In the genomic region with DNA sequence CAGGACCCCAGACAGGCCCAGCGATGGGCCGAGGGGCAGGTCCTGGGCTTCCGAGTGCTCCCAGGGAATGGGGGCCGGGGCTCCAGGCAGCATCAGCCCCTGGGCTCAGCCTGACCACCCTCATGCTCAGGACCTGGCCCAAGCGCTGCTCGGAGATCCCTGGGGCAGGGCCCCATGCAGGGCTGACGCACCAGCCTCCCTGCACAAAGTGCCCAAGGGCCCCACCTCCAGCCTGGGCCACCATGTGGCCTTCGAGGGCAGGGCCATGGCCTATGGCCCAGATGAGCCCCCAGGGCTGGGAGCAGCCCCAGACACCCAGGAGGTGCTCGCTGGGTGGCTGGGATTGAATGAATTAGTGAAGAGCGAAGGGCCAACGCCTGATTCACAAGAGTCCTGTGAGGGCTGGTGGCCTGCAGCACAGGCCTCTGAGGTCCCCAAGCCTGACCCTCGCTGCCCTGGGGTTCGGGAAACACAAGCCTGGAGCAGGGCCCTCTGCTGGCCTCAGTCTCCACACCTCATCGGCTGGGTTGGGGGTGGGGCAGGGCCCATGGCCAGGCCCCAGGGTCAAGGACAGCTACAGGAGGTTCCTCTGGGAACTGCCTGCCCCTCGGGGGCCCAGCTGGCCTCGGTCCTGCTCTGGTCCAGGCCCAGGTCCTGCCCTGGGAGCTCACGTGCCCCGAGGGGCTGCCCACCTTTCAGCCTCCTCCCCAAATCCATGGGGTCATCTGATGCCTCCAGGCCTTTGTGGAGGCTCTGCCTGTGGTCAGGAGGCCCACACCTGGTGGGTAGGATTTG, we compare ENCODE assay signal across 1 cellular context.
TF ChIP-seq lines count a peak whose summit lies in the region.

No MANE protein-coding gene starts in this region.

TF ChIP-seq in HepG2, 621 proteins besides CTCF, POLR2A, EP300 and RAD21 (continued from another document and continues in another):
- TF ChIP-seq, protein P1, sequence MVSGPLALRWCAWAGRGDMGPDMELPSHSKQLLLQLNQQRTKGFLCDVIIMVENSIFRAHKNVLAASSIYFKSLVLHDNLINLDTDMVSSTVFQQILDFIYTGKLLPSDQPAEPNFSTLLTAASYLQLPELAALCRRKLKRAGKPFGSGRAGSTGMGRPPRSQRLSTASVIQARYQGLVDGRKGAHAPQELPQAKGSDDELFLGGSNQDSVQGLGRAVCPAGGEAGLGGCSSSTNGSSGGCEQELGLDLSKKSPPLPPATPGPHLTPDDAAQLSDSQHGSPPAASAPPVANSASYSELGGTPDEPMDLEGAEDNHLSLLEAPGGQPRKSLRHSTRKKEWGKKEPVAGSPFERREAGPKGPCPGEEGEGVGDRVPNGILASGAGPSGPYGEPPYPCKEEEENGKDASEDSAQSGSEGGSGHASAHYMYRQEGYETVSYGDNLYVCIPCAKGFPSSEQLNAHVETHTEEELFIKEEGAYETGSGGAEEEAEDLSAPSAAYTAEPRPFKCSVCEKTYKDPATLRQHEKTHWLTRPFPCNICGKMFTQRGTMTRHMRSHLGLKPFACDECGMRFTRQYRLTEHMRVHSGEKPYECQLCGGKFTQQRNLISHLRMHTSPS (CRISPR knock-in tag; IDR thresholded peaks at IDR 0.05; ENCODE audit: low read depth): peak; percentile 80
- TF ChIP-seq MIER2 (CRISPR knock-in tag; IDR thresholded peaks at IDR 0.05) (0 out of 2 replicates have a peak, but pooled peaks have one; percentile 34), ZNF354B (CRISPR knock-in tag; IDR thresholded peaks at IDR 0.05) (no peak), RXRB (CRISPR knock-in tag; IDR thresholded peaks at IDR 0.05; ENCODE audit: borderline replicate concordance) (peak; percentile 93), HMG20A (CRISPR knock-in tag; IDR thresholded peaks at IDR 0.05; ENCODE audit: borderline replicate concordance) (no peak), POGZ (CRISPR knock-in tag; IDR thresholded peaks at IDR 0.05) (peak; percentile 30; the same call in 1 of the 2 replicates), ZNF556 (CRISPR knock-in tag; IDR thresholded peaks at IDR 0.05; ENCODE audit: borderline replicate concordance) (peak; percentile 78; the same call in 1 of the 2 replicates), SKI (IDR thresholded peaks at IDR 0.05; ENCODE audit: partially characterized antibody) (no peak), HMGA1 (CRISPR knock-in tag; conservative IDR thresholded peaks at IDR 0.05) (no peak), TBP (CRISPR knock-in tag; IDR thresholded peaks at IDR 0.05) (0 out of 2 replicates have a peak, but pooled peaks have one; percentile 10), ZNF546 (CRISPR knock-in tag; conservative IDR thresholded peaks at IDR 0.05) (no peak; the same call in 1 of the 2 replicates), POLR2G (IDR thresholded peaks at IDR 0.05; ENCODE audit: low read depth, low read length) (peak; percentile 53; the same call in 1 of the 2 replicates), LCORL (IDR thresholded peaks at IDR 0.05) (no peak), LCORL (CRISPR knock-in tag; IDR thresholded peaks at IDR 0.05) (peak; percentile 98), RARA (CRISPR knock-in tag; IDR thresholded peaks at IDR 0.05) (peak; percentile 95), HMG20B (CRISPR knock-in tag; conservative IDR thresholded peaks at IDR 0.05) (no peak; the same call in 1 of the 2 replicates), SIN3A (IDR thresholded peaks at IDR 0.05; ENCODE audit: borderline replicate concordance, low read depth, low read length) (no peak), DR1 (CRISPR knock-in tag; IDR thresholded peaks at IDR 0.05) (peak; percentile 25; the same call in 1 of the 2 replicates), SMYD3 (CRISPR knock-in tag; IDR thresholded peaks at IDR 0.05) (peak; percentile 76), ASH2L (IDR thresholded peaks at IDR 0.05; ENCODE audit: insufficient read length, low read depth, low read length) (no peak), ZNF337 (CRISPR knock-in tag; IDR thresholded peaks at IDR 0.05; ENCODE audit: borderline replicate concordance, low read depth) (0 out of 2 replicates have a peak, but pooled peaks have one; percentile 74), WIZ (CRISPR knock-in tag; IDR thresholded peaks at IDR 0.05) (no peak), ISX (CRISPR knock-in tag; conservative IDR thresholded peaks at IDR 0.05) (no peak), ZNF460 (CRISPR knock-in tag; IDR thresholded peaks at IDR 0.05; ENCODE audit: borderline replicate concordance) (no peak), ETV5 (CRISPR knock-in tag; IDR thresholded peaks at IDR 0.05; ENCODE audit: borderline replicate concordance) (peak; percentile 33; the same call in 1 of the 2 replicates), ZNF879 (CRISPR knock-in tag; IDR thresholded peaks at IDR 0.05) (no peak; the same call in 1 of the 2 replicates), MBD4 (IDR thresholded peaks at IDR 0.05; ENCODE audit: borderline replicate concordance, low read length) (no peak), HOXA9 (CRISPR knock-in tag; IDR thresholded peaks at IDR 0.05; ENCODE audit: borderline replicate concordance) (no peak), ZNF547 (CRISPR knock-in tag; IDR thresholded peaks at IDR 0.05) (peak; percentile 66), ARID2 (CRISPR knock-in tag; IDR thresholded peaks at IDR 0.05; ENCODE audit: borderline replicate concordance) (peak; percentile 89), ZKSCAN5 (CRISPR knock-in tag; IDR thresholded peaks at IDR 0.05) (no peak), TRIM24 (CRISPR knock-in tag; IDR thresholded peaks at IDR 0.05) (0 out of 2 replicates have a peak, but pooled peaks have one; percentile 4), SP5 (CRISPR knock-in tag; IDR thresholded peaks at IDR 0.05; ENCODE audit: borderline replicate concordance, low read depth) (peak; percentile 96), ZFAT (CRISPR knock-in tag; conservative IDR thresholded peaks at IDR 0.05) (no peak), ZNF296 (CRISPR knock-in tag; conservative IDR thresholded peaks at IDR 0.05) (peak; percentile 98)
- TF ChIP-seq, protein P2, sequence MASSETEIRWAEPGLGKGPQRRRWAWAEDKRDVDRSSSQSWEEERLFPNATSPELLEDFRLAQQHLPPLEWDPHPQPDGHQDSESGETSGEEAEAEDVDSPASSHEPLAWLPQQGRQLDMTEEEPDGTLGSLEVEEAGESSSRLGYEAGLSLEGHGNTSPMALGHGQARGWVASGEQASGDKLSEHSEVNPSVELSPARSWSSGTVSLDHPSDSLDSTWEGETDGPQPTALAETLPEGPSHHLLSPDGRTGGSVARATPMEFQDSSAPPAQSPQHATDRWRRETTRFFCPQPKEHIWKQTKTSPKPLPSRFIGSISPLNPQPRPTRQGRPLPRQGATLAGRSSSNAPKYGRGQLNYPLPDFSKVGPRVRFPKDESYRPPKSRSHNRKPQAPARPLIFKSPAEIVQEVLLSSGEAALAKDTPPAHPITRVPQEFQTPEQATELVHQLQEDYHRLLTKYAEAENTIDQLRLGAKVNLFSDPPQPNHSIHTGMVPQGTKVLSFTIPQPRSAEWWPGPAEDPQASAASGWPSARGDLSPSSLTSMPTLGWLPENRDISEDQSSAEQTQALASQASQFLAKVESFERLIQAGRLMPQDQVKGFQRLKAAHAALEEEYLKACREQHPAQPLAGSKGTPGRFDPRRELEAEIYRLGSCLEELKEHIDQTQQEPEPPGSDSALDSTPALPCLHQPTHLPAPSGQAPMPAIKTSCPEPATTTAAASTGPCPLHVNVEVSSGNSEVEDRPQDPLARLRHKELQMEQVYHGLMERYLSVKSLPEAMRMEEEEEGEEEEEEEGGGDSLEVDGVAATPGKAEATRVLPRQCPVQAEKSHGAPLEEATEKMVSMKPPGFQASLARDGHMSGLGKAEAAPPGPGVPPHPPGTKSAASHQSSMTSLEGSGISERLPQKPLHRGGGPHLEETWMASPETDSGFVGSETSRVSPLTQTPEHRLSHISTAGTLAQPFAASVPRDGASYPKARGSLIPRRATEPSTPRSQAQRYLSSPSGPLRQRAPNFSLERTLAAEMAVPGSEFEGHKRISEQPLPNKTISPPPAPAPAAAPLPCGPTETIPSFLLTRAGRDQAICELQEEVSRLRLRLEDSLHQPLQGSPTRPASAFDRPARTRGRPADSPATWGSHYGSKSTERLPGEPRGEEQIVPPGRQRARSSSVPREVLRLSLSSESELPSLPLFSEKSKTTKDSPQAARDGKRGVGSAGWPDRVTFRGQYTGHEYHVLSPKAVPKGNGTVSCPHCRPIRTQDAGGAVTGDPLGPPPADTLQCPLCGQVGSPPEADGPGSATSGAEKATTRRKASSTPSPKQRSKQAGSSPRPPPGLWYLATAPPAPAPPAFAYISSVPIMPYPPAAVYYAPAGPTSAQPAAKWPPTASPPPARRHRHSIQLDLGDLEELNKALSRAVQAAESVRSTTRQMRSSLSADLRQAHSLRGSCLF (CRISPR knock-in tag; IDR thresholded peaks at IDR 0.05; ENCODE audit: borderline replicate concordance): no peak
- TF ChIP-seq, protein P3, sequence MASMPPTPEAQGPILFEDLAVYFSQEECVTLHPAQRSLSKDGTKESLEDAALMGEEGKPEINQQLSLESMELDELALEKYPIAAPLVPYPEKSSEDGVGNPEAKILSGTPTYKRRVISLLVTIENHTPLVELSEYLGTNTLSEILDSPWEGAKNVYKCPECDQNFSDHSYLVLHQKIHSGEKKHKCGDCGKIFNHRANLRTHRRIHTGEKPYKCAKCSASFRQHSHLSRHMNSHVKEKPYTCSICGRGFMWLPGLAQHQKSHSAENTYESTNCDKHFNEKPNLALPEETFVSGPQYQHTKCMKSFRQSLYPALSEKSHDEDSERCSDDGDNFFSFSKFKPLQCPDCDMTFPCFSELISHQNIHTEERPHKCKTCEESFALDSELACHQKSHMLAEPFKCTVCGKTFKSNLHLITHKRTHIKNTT (CRISPR knock-in tag; IDR thresholded peaks at IDR 0.05): no peak
- TF ChIP-seq, protein P4, sequence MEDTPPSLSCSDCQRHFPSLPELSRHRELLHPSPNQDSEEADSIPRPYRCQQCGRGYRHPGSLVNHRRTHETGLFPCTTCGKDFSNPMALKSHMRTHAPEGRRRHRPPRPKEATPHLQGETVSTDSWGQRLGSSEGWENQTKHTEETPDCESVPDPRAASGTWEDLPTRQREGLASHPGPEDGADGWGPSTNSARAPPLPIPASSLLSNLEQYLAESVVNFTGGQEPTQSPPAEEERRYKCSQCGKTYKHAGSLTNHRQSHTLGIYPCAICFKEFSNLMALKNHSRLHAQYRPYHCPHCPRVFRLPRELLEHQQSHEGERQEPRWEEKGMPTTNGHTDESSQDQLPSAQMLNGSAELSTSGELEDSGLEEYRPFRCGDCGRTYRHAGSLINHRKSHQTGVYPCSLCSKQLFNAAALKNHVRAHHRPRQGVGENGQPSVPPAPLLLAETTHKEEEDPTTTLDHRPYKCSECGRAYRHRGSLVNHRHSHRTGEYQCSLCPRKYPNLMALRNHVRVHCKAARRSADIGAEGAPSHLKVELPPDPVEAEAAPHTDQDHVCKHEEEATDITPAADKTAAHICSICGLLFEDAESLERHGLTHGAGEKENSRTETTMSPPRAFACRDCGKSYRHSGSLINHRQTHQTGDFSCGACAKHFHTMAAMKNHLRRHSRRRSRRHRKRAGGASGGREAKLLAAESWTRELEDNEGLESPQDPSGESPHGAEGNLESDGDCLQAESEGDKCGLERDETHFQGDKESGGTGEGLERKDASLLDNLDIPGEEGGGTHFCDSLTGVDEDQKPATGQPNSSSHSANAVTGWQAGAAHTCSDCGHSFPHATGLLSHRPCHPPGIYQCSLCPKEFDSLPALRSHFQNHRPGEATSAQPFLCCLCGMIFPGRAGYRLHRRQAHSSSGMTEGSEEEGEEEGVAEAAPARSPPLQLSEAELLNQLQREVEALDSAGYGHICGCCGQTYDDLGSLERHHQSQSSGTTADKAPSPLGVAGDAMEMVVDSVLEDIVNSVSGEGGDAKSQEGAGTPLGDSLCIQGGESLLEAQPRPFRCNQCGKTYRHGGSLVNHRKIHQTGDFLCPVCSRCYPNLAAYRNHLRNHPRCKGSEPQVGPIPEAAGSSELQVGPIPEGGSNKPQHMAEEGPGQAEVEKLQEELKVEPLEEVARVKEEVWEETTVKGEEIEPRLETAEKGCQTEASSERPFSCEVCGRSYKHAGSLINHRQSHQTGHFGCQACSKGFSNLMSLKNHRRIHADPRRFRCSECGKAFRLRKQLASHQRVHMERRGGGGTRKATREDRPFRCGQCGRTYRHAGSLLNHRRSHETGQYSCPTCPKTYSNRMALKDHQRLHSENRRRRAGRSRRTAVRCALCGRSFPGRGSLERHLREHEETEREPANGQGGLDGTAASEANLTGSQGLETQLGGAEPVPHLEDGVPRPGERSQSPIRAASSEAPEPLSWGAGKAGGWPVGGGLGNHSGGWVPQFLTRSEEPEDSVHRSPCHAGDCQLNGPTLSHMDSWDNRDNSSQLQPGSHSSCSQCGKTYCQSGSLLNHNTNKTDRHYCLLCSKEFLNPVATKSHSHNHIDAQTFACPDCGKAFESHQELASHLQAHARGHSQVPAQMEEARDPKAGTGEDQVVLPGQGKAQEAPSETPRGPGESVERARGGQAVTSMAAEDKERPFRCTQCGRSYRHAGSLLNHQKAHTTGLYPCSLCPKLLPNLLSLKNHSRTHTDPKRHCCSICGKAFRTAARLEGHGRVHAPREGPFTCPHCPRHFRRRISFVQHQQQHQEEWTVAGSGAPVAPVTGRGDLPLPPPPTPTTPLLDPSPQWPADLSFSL (CRISPR knock-in tag; IDR thresholded peaks at IDR 0.05): no peak
- TF ChIP-seq, protein P5, sequence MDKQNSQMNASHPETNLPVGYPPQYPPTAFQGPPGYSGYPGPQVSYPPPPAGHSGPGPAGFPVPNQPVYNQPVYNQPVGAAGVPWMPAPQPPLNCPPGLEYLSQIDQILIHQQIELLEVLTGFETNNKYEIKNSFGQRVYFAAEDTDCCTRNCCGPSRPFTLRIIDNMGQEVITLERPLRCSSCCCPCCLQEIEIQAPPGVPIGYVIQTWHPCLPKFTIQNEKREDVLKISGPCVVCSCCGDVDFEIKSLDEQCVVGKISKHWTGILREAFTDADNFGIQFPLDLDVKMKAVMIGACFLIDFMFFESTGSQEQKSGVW (CRISPR knock-in tag; IDR thresholded peaks at IDR 0.05; ENCODE audit: borderline replicate concordance): no peak
- TF ChIP-seq, protein P6, sequence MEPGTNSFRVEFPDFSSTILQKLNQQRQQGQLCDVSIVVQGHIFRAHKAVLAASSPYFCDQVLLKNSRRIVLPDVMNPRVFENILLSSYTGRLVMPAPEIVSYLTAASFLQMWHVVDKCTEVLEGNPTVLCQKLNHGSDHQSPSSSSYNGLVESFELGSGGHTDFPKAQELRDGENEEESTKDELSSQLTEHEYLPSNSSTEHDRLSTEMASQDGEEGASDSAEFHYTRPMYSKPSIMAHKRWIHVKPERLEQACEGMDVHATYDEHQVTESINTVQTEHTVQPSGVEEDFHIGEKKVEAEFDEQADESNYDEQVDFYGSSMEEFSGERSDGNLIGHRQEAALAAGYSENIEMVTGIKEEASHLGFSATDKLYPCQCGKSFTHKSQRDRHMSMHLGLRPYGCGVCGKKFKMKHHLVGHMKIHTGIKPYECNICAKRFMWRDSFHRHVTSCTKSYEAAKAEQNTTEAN (CRISPR knock-in tag; conservative IDR thresholded peaks at IDR 0.05): no peak; the same call in 1 of the 2 replicates
- TF ChIP-seq, protein P7, sequence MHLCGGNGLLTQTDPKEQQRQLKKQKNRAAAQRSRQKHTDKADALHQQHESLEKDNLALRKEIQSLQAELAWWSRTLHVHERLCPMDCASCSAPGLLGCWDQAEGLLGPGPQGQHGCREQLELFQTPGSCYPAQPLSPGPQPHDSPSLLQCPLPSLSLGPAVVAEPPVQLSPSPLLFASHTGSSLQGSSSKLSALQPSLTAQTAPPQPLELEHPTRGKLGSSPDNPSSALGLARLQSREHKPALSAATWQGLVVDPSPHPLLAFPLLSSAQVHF (CRISPR knock-in tag; IDR thresholded peaks at IDR 0.05): no peak
